In the genomic region with DNA sequence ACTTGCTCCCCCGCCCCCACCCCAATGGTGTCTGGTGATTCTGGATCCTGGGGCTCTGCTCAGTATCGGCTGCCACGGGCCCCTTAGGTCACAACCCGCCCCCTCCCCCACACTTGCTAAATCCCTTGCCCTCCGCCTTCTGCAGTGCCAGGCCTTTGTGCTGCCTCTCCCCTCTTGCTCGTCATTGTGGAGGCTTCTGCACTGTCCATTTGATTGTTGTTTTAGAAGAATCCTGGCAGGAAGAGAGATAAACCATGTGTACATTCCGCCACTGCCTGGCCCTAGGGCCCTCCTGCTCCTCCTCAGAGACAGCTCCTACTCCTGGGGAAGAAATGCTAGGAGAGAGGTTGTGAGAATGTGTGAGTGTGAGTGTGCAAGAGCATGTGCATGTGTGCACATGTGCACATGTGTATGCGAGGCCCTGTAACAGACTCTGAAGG, we compare ENCODE assay signal across 20 cellular contexts. TPM values are rescaled to one million over a fixed set of nuclear protein-coding genes. Genes with fewer than 3 reads are reported as not detected.
DNase-seq lines count a peak whose midpoint lies in the region; ATAC-seq and TF ChIP-seq lines count a peak whose summit lies in the region.
"Had no signal": no experiment of that assay in that cellular context is flagged by ENCODE, and none has a peak within 500 bp of the region (broad histone marks: within the 10 kb centered on the region; RNA-seq: fewer than 3 reads in every experiment).

No MANE protein-coding gene starts in this region.

- H2BK5ac ChIP-seq in mesendoderm (ENCODE audit: low read length) = no peak overlapping the region

- H3K18ac ChIP-seq in mesendoderm (ENCODE audit: low read length) = no peak overlapping the region

- BruUV-seq in Caco-2 (replicated peaks; lab: Mats Ljungman, UMichigan) = no TSS peak

- H3K27ac ChIP-seq in layer of hippocampus (ENCODE audit: low read depth, low read length) (peak overlapping the region; percentile 96), mesendoderm (ENCODE audit: low read depth, low read length) (no peak overlapping the region)

- TF ChIP-seq CTCF in Caco-2 (IDR thresholded peaks at IDR 0.05; ENCODE audit: insufficient read depth in 1 of 2, low read depth in 1 of 2, low read length in 1 of 2, severe bottlenecking in 1 of 2, unreplicated experiment in 1 of 2) (no peak), WTC11 (IDR thresholded peaks at IDR 0.05) (no peak)

- CTCF ChIA-PET in Caco-2 (lab: Charles Lee) (interaction anchor here (0.7 to 1.4 kb wide), 2 partner anchors 9 to 22 kb away, joined by 3 to 4 read pairs; no protein-coding TSS in a partner anchor), WTC11 (lab: Charles Lee) (interaction anchor here (0.9 to 2.6 kb wide), 7 partner anchors 22 to 318 kb away, joined by 3 to 20 read pairs (median 3); no protein-coding TSS in a partner anchor)

- H3K4me1 ChIP-seq in Caco-2 (peaks cover 49% of the 10 kb centered on the region), mesendoderm (ENCODE audit: control insufficient read depth, low read depth, low read length) (peaks cover 5% of the 10 kb centered on the region)

- WGBS in mesendoderm (ENCODE audit: extremely low coverage, insufficient coverage, low lambda C conversion rate) = no CpG with 5 or more reads among the region's 8 CpGs

- H3K27me3 ChIP-seq in Caco-2 (replicated peaks; ENCODE audit: control insufficient read depth, insufficient read depth, low read length) (no peaks in the 10 kb centered on the region), layer of hippocampus (ENCODE audit: control insufficient read depth, insufficient read depth, low read length) (no peaks in the 10 kb centered on the region), mesendoderm (ENCODE audit: insufficient read depth, low read length, poor library complexity) (no peaks in the 10 kb centered on the region)

- no peaks in the 10 kb centered on the region for H3K9me3 ChIP-seq in Caco-2

- no peak overlapping the region for H4K8ac ChIP-seq in mesendoderm (ENCODE audit: low read depth, low read length)

- peaks cover 4% of the 10 kb centered on the region for H3K36me3 Mint-ChIP-seq in Caco-2 (ENCODE audit: insufficient read depth, unreplicated experiment)
- H3K36me3 Mint-ChIP-seq in WTC11 = no peaks in the 10 kb centered on the region
- H3K36me3 Mint-ChIP-seq: natural killer cell treated with Interleukin-12 subunit alpha and Interleukin-12 subunit beta and Interleukin-15 and Interleukin-18, amount 100 ng/mL, for 72 hours had no signal

- H3K4me2 ChIP-seq in mesendoderm (ENCODE audit: low read length) = no peak overlapping the region

- H3K23ac ChIP-seq in mesendoderm (ENCODE audit: low read length) = no peak overlapping the region

- no peak overlapping the region for H3K4ac ChIP-seq in mesendoderm (ENCODE audit: low read depth, low read length)

- H3K79me1 ChIP-seq in mesendoderm (ENCODE audit: low read length) = no peaks in the 10 kb centered on the region

- H2BK15ac ChIP-seq in mesendoderm (replicated peaks; ENCODE audit: low read depth) = no peak overlapping the region

- ATAC-seq in WTC11 (peak; percentile 29; the same call in 1 of the 2 replicates), GM18858 (IDR thresholded peaks at IDR 0.05; ENCODE audit: unreplicated experiment) (no peak)
- ATAC-seq: K562; natural killer cell treated with Interleukin-12 subunit alpha and Interleukin-12 subunit beta and Interleukin-15 and Interleukin-18, amount 100 ng/mL, for 72 hours had no signal

- H3K56ac ChIP-seq in mesendoderm (ENCODE audit: low read length) = no peak overlapping the region

- H4K5ac ChIP-seq in mesendoderm (ENCODE audit: low read length) = no peak overlapping the region

- POLR2A ChIA-PET in Caco-2 (lab: Charles Lee) = no interaction called here
- POLR2A ChIA-PET in WTC11 (lab: Charles Lee) = interaction anchor here (0.6 kb wide), 2 partner anchors 12 to 140 kb away, joined by 3 to 4 read pairs; no protein-coding TSS in a partner anchor

- H3K4me3 ChIP-seq in Caco-2 (ENCODE audit: low read depth, low read length) = no peak overlapping the region
- H3K4me3 ChIP-seq in mesendoderm (ENCODE audit: low read length) = no peak overlapping the region
- H3K4me3 ChIP-seq: K562, skin epidermis had no signal

- peak overlapping the region; percentile 30 for H3K4me3 Mint-ChIP-seq in Caco-2 (ENCODE audit: unreplicated experiment)
- H3K4me3 Mint-ChIP-seq in WTC11 = no peak overlapping the region
- H3K4me3 Mint-ChIP-seq: natural killer cell treated with Interleukin-12 subunit alpha and Interleukin-12 subunit beta and Interleukin-15 and Interleukin-18, amount 100 ng/mL, for 72 hours had no signal

- H2BK120ac ChIP-seq in mesendoderm (ENCODE audit: low read depth, low read length) = no peak overlapping the region

- H3K27me3 Mint-ChIP-seq in Caco-2 (ENCODE audit: insufficient read depth, unreplicated experiment) (no peaks in the 10 kb centered on the region), WTC11 (ENCODE audit: low read depth) (no peaks in the 10 kb centered on the region)

- H2AK5ac ChIP-seq in mesendoderm (ENCODE audit: low read length) = no peak overlapping the region

- no peaks in the 10 kb centered on the region; the same call in 1 of the 2 replicates for H3K36me3 ChIP-seq in Caco-2 (ENCODE audit: control insufficient read depth, insufficient read depth, low read length)
- no peaks in the 10 kb centered on the region for H3K36me3 ChIP-seq in mesendoderm (ENCODE audit: control insufficient read depth, insufficient read depth, low read length)

- DNase-seq in Caco-2 = no peak
- no peak for DNase-seq in WTC11 (ENCODE audit: low spot score)
- peak; percentile 87 for DNase-seq in pons (ENCODE audit: low spot score)
- DNase-seq in ureter (ENCODE audit: low spot score) = no peak
- no peak for DNase-seq in central memory CD4-positive, alpha-beta T cell
- no peak for DNase-seq in mesendoderm
- DNase-seq: activated effector memory CD4-positive, alpha-beta T cell treated with anti-CD3 and anti-CD28 coated beads, Interleukin-2, amount 50 U/mL, for 16 hours; aorta; effector memory CD4-positive, alpha-beta T cell; HFFc6; left ventricle myocardium superior; NCI-H1048; NCI-H2107; NCI-H526 treated with DMSO at 0.1 percent for 48 hours; WERI-Rb-1 had no signal

- H3K9me3 Mint-ChIP-seq in Caco-2 (ENCODE audit: unreplicated experiment) (no peaks in the 10 kb centered on the region), WTC11 (no peaks in the 10 kb centered on the region)
- H3K9me3 Mint-ChIP-seq: HFFc6; natural killer cell treated with Interleukin-12 subunit alpha and Interleukin-12 subunit beta and Interleukin-15 and Interleukin-18, amount 100 ng/mL, for 72 hours had no signal

- peaks cover 51% of the 10 kb centered on the region for H3K4me1 Mint-ChIP-seq in Caco-2 (ENCODE audit: low read depth, unreplicated experiment)
- peaks cover 67% of the 10 kb centered on the region for H3K4me1 Mint-ChIP-seq in WTC11

- H3K79me2 ChIP-seq in mesendoderm (ENCODE audit: control insufficient read depth, insufficient read depth, low read length) = no peaks in the 10 kb centered on the region

- intact Hi-C loops in Caco-2 (cut with micrococcal nuclease; ENCODE audit: unreplicated experiment) = no loop called here

- no peak overlapping the region for H3K9ac ChIP-seq in mesendoderm (ENCODE audit: low read length)

- H3K27ac Mint-ChIP-seq in Caco-2 (ENCODE audit: unreplicated experiment) (peak overlapping the region; percentile 33), WTC11 (no peak overlapping the region)
- H3K27ac Mint-ChIP-seq: natural killer cell treated with Interleukin-12 subunit alpha and Interleukin-12 subunit beta and Interleukin-15 and Interleukin-18, amount 100 ng/mL, for 72 hours had no signal

TF ChIP-seq in WTC11, 78 proteins besides CTCF, POLR2A, EP300 and RAD21:
- TF ChIP-seq FOXJ3 (CRISPR knock-in tag; IDR thresholded peaks at IDR 0.05; ENCODE audit: borderline replicate concordance) (no peak), NFE2L1 (CRISPR knock-in tag; IDR thresholded peaks at IDR 0.05) (no peak)
- TF ChIP-seq, protein P1, sequence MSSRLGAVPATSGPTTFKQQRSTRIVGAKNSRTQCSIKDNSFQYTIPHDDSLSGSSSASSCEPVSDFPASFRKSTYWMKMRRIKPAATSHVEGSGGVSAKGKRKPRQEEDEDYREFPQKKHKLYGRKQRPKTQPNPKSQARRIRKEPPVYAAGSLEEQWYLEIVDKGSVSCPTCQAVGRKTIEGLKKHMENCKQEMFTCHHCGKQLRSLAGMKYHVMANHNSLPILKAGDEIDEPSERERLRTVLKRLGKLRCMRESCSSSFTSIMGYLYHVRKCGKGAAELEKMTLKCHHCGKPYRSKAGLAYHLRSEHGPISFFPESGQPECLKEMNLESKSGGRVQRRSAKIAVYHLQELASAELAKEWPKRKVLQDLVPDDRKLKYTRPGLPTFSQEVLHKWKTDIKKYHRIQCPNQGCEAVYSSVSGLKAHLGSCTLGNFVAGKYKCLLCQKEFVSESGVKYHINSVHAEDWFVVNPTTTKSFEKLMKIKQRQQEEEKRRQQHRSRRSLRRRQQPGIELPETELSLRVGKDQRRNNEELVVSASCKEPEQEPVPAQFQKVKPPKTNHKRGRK (CRISPR knock-in tag; IDR thresholded peaks at IDR 0.05; ENCODE audit: borderline replicate concordance) = no peak
- TF ChIP-seq, protein P2, sequence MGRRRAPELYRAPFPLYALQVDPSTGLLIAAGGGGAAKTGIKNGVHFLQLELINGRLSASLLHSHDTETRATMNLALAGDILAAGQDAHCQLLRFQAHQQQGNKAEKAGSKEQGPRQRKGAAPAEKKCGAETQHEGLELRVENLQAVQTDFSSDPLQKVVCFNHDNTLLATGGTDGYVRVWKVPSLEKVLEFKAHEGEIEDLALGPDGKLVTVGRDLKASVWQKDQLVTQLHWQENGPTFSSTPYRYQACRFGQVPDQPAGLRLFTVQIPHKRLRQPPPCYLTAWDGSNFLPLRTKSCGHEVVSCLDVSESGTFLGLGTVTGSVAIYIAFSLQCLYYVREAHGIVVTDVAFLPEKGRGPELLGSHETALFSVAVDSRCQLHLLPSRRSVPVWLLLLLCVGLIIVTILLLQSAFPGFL (CRISPR knock-in tag; IDR thresholded peaks at IDR 0.05; ENCODE audit: borderline replicate concordance) = no peak

RNA-seq across cellular contexts. Expression of a gene that starts 50.3 kb away (rescaled TPM):
- 20.8 and 24.4 TPM in 2 replicates for total RNA-seq in Caco-2 (2022)
- 4.9 to 5.7 TPM (median 5.5 TPM) in 3 replicates for total RNA-seq in WTC11 (2021)
- total RNA-seq in ureter = 37.5 TPM
- 4.8 TPM for polyA plus RNA-seq in mesendoderm (2013, experiment 1 of 2)
- polyA plus RNA-seq in mesendoderm (2013, experiment 2 of 2) = 4.6 TPM
- total RNA-seq: K562 had no signal
- polyA plus RNA-seq: K562 had no signal
